In the genomic region with DNA sequence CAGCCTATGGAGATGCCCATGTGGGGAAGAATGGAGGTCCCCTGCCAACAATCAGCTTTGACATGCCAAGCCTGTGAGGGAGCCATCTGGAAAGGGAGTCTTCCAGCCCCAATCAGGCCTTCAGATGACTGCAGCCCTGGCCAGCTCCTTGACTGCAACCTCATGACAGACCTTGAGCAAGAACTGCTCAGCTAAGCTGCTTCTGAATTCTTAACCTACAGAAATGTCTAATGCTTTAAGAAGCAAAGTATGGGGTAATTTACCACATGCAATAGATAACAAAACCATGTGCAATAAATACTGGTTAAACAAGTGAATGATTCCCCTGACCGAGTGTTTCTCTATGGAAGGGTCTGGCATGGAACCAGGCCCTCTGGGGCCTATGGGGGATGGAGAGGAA, we compare ENCODE assay signal across 20 cellular contexts.
"Had no signal": no experiment of that assay in that cellular context is flagged by ENCODE, and none has a peak within 500 bp of the region (broad histone marks: within the 10 kb centered on the region; RNA-seq: fewer than 3 reads in every experiment).

No MANE protein-coding gene starts in this region.

- H3K36me3 ChIP-seq: gastrocnemius medialis, left ventricle myocardium inferior, ovary, right atrium auricular region had no signal

- H3K4me3 ChIP-seq: gastrocnemius medialis, left ventricle myocardium inferior, ovary, psoas muscle, right atrium auricular region had no signal

- H3K9me3 Mint-ChIP-seq: activated naive CD8-positive, alpha-beta T cell treated with anti-CD3 and anti-CD28 coated beads for 36 hours; activated T-cell treated with anti-CD3 and anti-CD28 coated beads, Interleukin-2, amount 50 U/mL, for 24 hours; natural killer cell had no signal

- H3K27me3 ChIP-seq: gastrocnemius medialis, ovary, right atrium auricular region had no signal

- H3K36me3 Mint-ChIP-seq: activated naive CD8-positive, alpha-beta T cell treated with anti-CD3 and anti-CD28 coated beads for 36 hours; natural killer cell; WTC11 had no signal

- H3K27ac Mint-ChIP-seq: activated naive CD8-positive, alpha-beta T cell treated with anti-CD3 and anti-CD28 coated beads for 36 hours; activated T-cell treated with anti-CD3 and anti-CD28 coated beads, Interleukin-2, amount 50 U/mL, for 24 hours; activated T-helper 17 cell treated with anti-CD3 and anti-CD28 coated beads, Interleukin-2, amount 50 U/mL, for 72 hours; WTC11 had no signal

- DNase-seq: activated naive CD4-positive, alpha-beta T cell treated with Interleukin-2 at 50 U/mL for 16 hours; activated naive CD8-positive, alpha-beta T cell treated with anti-CD3 and anti-CD28 coated beads for 36 hours; activated T-cell treated with anti-CD3 and anti-CD28 coated beads, Interleukin-2, amount 50 U/mL, for 24 hours; amniotic stem cell; cerebellar nuclear complex; effector CD8-positive, alpha-beta T cell; gastrocnemius medialis; hippocampal formation; left ventricle myocardium inferior; mammary epithelial cell; midbrain; natural killer cell; ovary; psoas muscle; stimulated activated CD4-positive, alpha-beta T cell treated with anti-CD3 and anti-CD28 coated beads, Interleukin-4, amount 100 ng/mL, for 24 hours; stimulated activated naive CD8-positive, alpha-beta T cell treated with anti-CD3 and anti-CD28 coated beads, Interleukin-15, Interleukin-2, amounts not matched to agents 100 U/mL and 50 U/mL, for 24 hours; T-helper 9 cell had no signal

- H3K9me3 ChIP-seq: gastrocnemius medialis, left ventricle myocardium inferior, ovary, psoas muscle, right atrium auricular region had no signal

- H3K27me3 Mint-ChIP-seq: activated naive CD8-positive, alpha-beta T cell treated with anti-CD3 and anti-CD28 coated beads for 36 hours; activated T-cell treated with anti-CD3 and anti-CD28 coated beads, Interleukin-2, amount 50 U/mL, for 24 hours; activated T-helper 17 cell treated with anti-CD3 and anti-CD28 coated beads, Interleukin-2, amount 50 U/mL, for 72 hours had no signal

- H3K4me3 Mint-ChIP-seq: activated naive CD8-positive, alpha-beta T cell treated with anti-CD3 and anti-CD28 coated beads for 36 hours; activated T-cell treated with anti-CD3 and anti-CD28 coated beads, Interleukin-2, amount 50 U/mL, for 24 hours; activated T-helper 17 cell treated with anti-CD3 and anti-CD28 coated beads, Interleukin-2, amount 50 U/mL, for 72 hours; natural killer cell; WTC11 had no signal

- ATAC-seq: activated T-helper 17 cell treated with anti-CD3 and anti-CD28 coated beads, Interleukin-2, amount 50 U/mL, for 72 hours; gastrocnemius medialis; natural killer cell; psoas muscle; stimulated activated naive CD8-positive, alpha-beta T cell treated with anti-CD3 and anti-CD28 coated beads, Interleukin-15, Interleukin-2, amounts not matched to agents 100 U/mL and 50 U/mL, for 24 hours; WTC11 had no signal

- H3K27ac ChIP-seq: gastrocnemius medialis, left ventricle myocardium inferior, ovary, psoas muscle, right atrium auricular region had no signal
